Comparison of ENCODE assay signal across 31 cellular contexts in genomic region chr13:97834255-97834654, GRCh38.
DNase-seq lines count a peak whose midpoint lies in the region; ATAC-seq and TF ChIP-seq lines count a peak whose summit lies in the region.
"Had no signal": no experiment of that assay in that cellular context is flagged by ENCODE, and none has a peak within 500 bp of the region (broad histone marks: within the 10 kb centered on the region; RNA-seq: fewer than 3 reads in every experiment).

No MANE protein-coding gene starts in this region.

- no peak overlapping the region for H3K27ac ChIP-seq in A673 (ENCODE audit: low read depth, low read length, poor library complexity, severe bottlenecking)
- H3K27ac ChIP-seq in IMR-90 (ENCODE audit: insufficient read depth, low read length): no peak overlapping the region
- H3K27ac ChIP-seq in prostate gland: no peak overlapping the region
- H3K27ac ChIP-seq: ascending aorta, cardiac muscle cell, esophagus squamous epithelium, gastroesophageal sphincter, neural progenitor cell, right lobe of liver, SJCRH30 had no signal

- no peak overlapping the region for H4K91ac ChIP-seq in IMR-90 (ENCODE audit: insufficient read depth, low read depth, low read length)

- POLR2A ChIA-PET in A673 (lab: Charles Lee; ENCODE audit: low non-redundant PET) (no interaction called here), IMR-90 (lab: Charles Lee; ENCODE audit: unreplicated experiment) (no interaction called here)

- H3K4me1 ChIP-seq in A673 (ENCODE audit: insufficient read depth, low read length, poor library complexity, severe bottlenecking): no peaks in the 10 kb centered on the region
- H3K4me1 ChIP-seq in IMR-90 (ENCODE audit: control insufficient read depth, insufficient read depth, low read length): no peaks in the 10 kb centered on the region
- no peaks in the 10 kb centered on the region for H3K4me1 ChIP-seq in prostate gland (replicated peaks)
- H3K4me1 ChIP-seq: ascending aorta, esophagus squamous epithelium, gastroesophageal sphincter, neural progenitor cell, right lobe of liver, SJCRH30 had no signal

- H2AFZ ChIP-seq in IMR-90 (replicated peaks; ENCODE audit: low read length, poor library complexity): no peak overlapping the region
- H2AFZ ChIP-seq: neural progenitor cell had no signal

- dilution Hi-C loops in IMR-90 (cut with HindIII; ENCODE audit: low sequenced_read_pairs, unreplicated experiment): no loop called here

- CTCF ChIA-PET in A673 (lab: Charles Lee) (no interaction called here), IMR-90 (lab: Yijun Ruan, JAX) (no interaction called here)

- H3K9ac ChIP-seq in IMR-90 (ENCODE audit: low read depth, low read length): no peak overlapping the region
- H3K9ac ChIP-seq: neural progenitor cell had no signal

- H3K36me3 ChIP-seq in A673 (ENCODE audit: insufficient read depth, low read length, poor library complexity, severe bottlenecking) (no peaks in the 10 kb centered on the region), IMR-90 (ENCODE audit: control insufficient read depth, insufficient read depth, low read length) (no peaks in the 10 kb centered on the region), prostate gland (no peaks in the 10 kb centered on the region)
- H3K36me3 ChIP-seq: ascending aorta, cardiac muscle cell, esophagus squamous epithelium, gastroesophageal sphincter, neural progenitor cell, right lobe of liver, SJCRH30 had no signal

- no CpG with 5 or more reads among the region's 5 CpGs for WGBS in IMR-90 (ENCODE audit: extremely low coverage in 2 of 2, insufficient read length in 1 of 2), 2 experiments
- 65% methylated on average over 5 of the region's 5 CpGs for WGBS in prostate gland

- TF ChIP-seq CTCF in A673 (conservative IDR thresholded peaks at IDR 0.05; ENCODE audit: low read depth, low read length): 0 out of 2 replicates have a peak, but pooled peaks have one; percentile 19
- TF ChIP-seq CTCF in IMR-90 (conservative IDR thresholded peaks at IDR 0.05; ENCODE audit: low read depth, low read length): no peak
- TF ChIP-seq CTCF in prostate gland (IDR thresholded peaks at IDR 0.05): no peak

- no peak overlapping the region for H2BK15ac ChIP-seq in IMR-90 (ENCODE audit: low read depth, low read length)

- no peak overlapping the region for H2AK9ac ChIP-seq in IMR-90 (replicated peaks; ENCODE audit: low read depth, low read length, poor library complexity)

- no peak overlapping the region for H2BK20ac ChIP-seq in IMR-90 (ENCODE audit: low read depth, low read length)

- H3K9me3 ChIP-seq in A673 (ENCODE audit: low read depth, low read length, poor library complexity, severe bottlenecking) (peaks cover 8% of the 10 kb centered on the region), IMR-90 (ENCODE audit: control insufficient read depth, insufficient read depth, low read length) (no peaks in the 10 kb centered on the region; the same call in 1 of the 2 replicates), prostate gland (no peaks in the 10 kb centered on the region)
- H3K9me3 ChIP-seq: esophagus squamous epithelium, right lobe of liver, SJCRH30 had no signal

- H4K8ac ChIP-seq in IMR-90 (ENCODE audit: low read depth in 2 of 2, low read length in 2 of 2): no peak overlapping the region

- no peak overlapping the region for H3K56ac ChIP-seq in IMR-90 (ENCODE audit: extremely low read depth, insufficient read depth, low read length)

- H2AK5ac ChIP-seq in IMR-90 (ENCODE audit: low read depth, low read length): no peak overlapping the region

- no peak overlapping the region for H3K14ac ChIP-seq in IMR-90 (replicated peaks; ENCODE audit: low read depth, low read length)

- no peaks in the 10 kb centered on the region for H3K27me3 ChIP-seq in A673 (replicated peaks; ENCODE audit: insufficient read depth, low read depth, low read length, poor library complexity)
- peaks cover 14% of the 10 kb centered on the region for H3K27me3 ChIP-seq in IMR-90 (ENCODE audit: control insufficient read depth, insufficient read depth, low read length)
- no peaks in the 10 kb centered on the region for H3K27me3 ChIP-seq in prostate gland (replicated peaks; ENCODE audit: insufficient read depth)
- H3K27me3 ChIP-seq: ascending aorta, cardiac muscle cell, esophagus squamous epithelium, gastroesophageal sphincter, neural progenitor cell, right lobe of liver, SJCRH30 had no signal

- no peak overlapping the region for H3K18ac ChIP-seq in IMR-90 (ENCODE audit: low read depth, low read length)

- H2BK5ac ChIP-seq in IMR-90 (ENCODE audit: low read depth, low read length, poor library complexity, severe bottlenecking): no peak overlapping the region

- in situ Hi-C loops in IMR-90 (cut with MboI; ENCODE audit: low sequenced_read_pairs): no loop called here

- H3K9me1 ChIP-seq in IMR-90 (ENCODE audit: insufficient read depth, low read length): no peaks in the 10 kb centered on the region

- no peak overlapping the region for H2BK120ac ChIP-seq in IMR-90 (ENCODE audit: low read depth, low read length)

- H3K4me2 ChIP-seq in IMR-90 (ENCODE audit: low read depth, low read length): no peak overlapping the region
- H3K4me2 ChIP-seq: neural progenitor cell had no signal

- no peak overlapping the region for H3K23ac ChIP-seq in IMR-90 (ENCODE audit: low read depth, low read length)

- DNase-seq in A673 (ENCODE audit: low spot score) (no peak), IMR-90 (no peak), NCI-H526 treated with DMSO at 0.1 percent for 48 hours (lab: John Stamatoyannopoulos, UW) (peak; percentile 16), SW480 (ENCODE audit: low spot score) (peak; percentile 21), sciatic nerve (ENCODE audit: low spot score) (no peak), prostate gland (ENCODE audit: low spot score) (no peak), LoVo (ENCODE audit: low spot score) (no peak)
- DNase-seq: ACHN; activated CD4-positive, alpha-beta T cell treated with anti-CD3 and anti-CD28 coated beads for 4 hours; activated effector memory CD4-positive, alpha-beta T cell treated with Interleukin-2 at 50 U/mL for 16 hours; activated naive CD8-positive, alpha-beta T cell treated with anti-CD3 and anti-CD28 coated beads for 36 hours; activated T-cell treated with anti-CD3 and anti-CD28 coated beads for 4 hours; DND-41; esophagus squamous epithelium; HFFc6; left cardiac atrium; MV-4-11; NCI-H187; NCI-H2227 treated with DMSO at 0.1 percent for 48 hours; right lobe of liver; SJCRH30; stimulated activated CD4-positive, alpha-beta T cell treated with anti-CD3 and anti-CD28 coated beads, Interleukin-12 subunit alpha, Interleukin-12 subunit beta, amount 100 ng/mL, for 4 hours; stimulated activated CD4-positive, alpha-beta T cell treated with anti-CD3 and anti-CD28 coated beads, Interleukin-4, amount 100 ng/mL, for 24 hours; substantia nigra; T-helper 2 cell had no signal

- no peak overlapping the region for H3K4ac ChIP-seq in IMR-90 (ENCODE audit: low read depth, low read length)

- BruUV-seq in A673 (replicated peaks; lab: Mats Ljungman, UMichigan) (no TSS peak), IMR-90 (replicated peaks; lab: Mats Ljungman, UMichigan) (no TSS peak)

- no peak overlapping the region for H4K5ac ChIP-seq in IMR-90 (ENCODE audit: low read depth, low read length)

- H3K4me3 ChIP-seq in A673 (ENCODE audit: low read depth, low read length, poor library complexity, severe bottlenecking) (no peak overlapping the region), IMR-90 (ENCODE audit: insufficient read depth, low read depth, low read length) (no peak overlapping the region), prostate gland (no peak overlapping the region)
- H3K4me3 ChIP-seq: ascending aorta, cardiac muscle cell, esophagus squamous epithelium, gastroesophageal sphincter, neural progenitor cell, right lobe of liver, SJCRH30 had no signal

- ATAC-seq in IMR-90 (ENCODE audit: low read depth) (0 out of 2 replicates have a peak, but pooled peaks have one; percentile 27), sciatic nerve (no peak), GM18858 (IDR thresholded peaks at IDR 0.05; ENCODE audit: unreplicated experiment) (no peak)
- ATAC-seq: gastroesophageal sphincter; left cardiac atrium; right lobe of liver; stimulated activated memory B cell treated with anti-CD40 and anti-IgM and Interleukin-4, amounts not matched to agents 10 μg/mL and 1 μg/mL and 100 μg/mL, for 72 hours had no signal

- TF ChIP-seq POLR2A in IMR-90 (IDR thresholded peaks at IDR 0.05; ENCODE audit: low read depth, low read length) (no peak), prostate gland (IDR thresholded peaks at IDR 0.05) (no peak)

- H3K79me1 ChIP-seq in IMR-90 (ENCODE audit: low read depth in 1 of 2, low read length in 2 of 2): no peaks in the 10 kb centered on the region

- no peak for TF ChIP-seq RAD21 in IMR-90 (IDR thresholded peaks at IDR 0.05; ENCODE audit: low read length)

- no peaks in the 10 kb centered on the region for H4K20me1 ChIP-seq in IMR-90 (ENCODE audit: insufficient read depth, low read length)

- intact Hi-C loops in A673 (cut with micrococcal nuclease; ENCODE audit: unreplicated experiment): no loop called here
- intact Hi-C loops in IMR-90 (cut with micrococcal nuclease): no loop called here
- intact Hi-C loops in sciatic nerve (cut with DNase I): no loop called here
- intact Hi-C loops in prostate gland (cut with DNase I): no loop called here

TF ChIP-seq in IMR-90, 13 proteins besides CTCF, POLR2A, EP300 and RAD21 (continues in another document):
- TF ChIP-seq MAFK (IDR thresholded peaks at IDR 0.05; ENCODE audit: low read depth, low read length) (no peak), CHD1 (IDR thresholded peaks at IDR 0.05; ENCODE audit: low read depth, low read length) (no peak), FOS (IDR thresholded peaks at IDR 0.05; ENCODE audit: low read depth, low read length) (no peak), CEBPB (IDR thresholded peaks at IDR 0.05; ENCODE audit: low read depth, low read length) (no peak), BHLHE40 (IDR thresholded peaks at IDR 0.05; ENCODE audit: low read depth, low read length) (no peak), RFX5 (IDR thresholded peaks at IDR 0.05; ENCODE audit: low read depth, low read length) (no peak), RCOR1 (IDR thresholded peaks at IDR 0.05; ENCODE audit: insufficient replicate concordance, low read length) (no peak), MAZ (IDR thresholded peaks at IDR 0.05; ENCODE audit: borderline replicate concordance, low read depth, low read length) (no peak), MXI1 (IDR thresholded peaks at IDR 0.05; ENCODE audit: borderline replicate concordance, low read depth, low read length) (no peak), ELK1 (IDR thresholded peaks at IDR 0.05; ENCODE audit: borderline replicate concordance, low read depth, low read length) (no peak), NFE2L2 (IDR thresholded peaks at IDR 0.05; ENCODE audit: low read depth, low read length) (no peak)

Comparison
In these comparisons a context has a peak if more than half of its experiments do, and no peak if none do; other contexts are left out.
1. DNase-seq: peak in NCI-H526 treated with DMSO at 0.1 percent for 48 hours (single experiment) and SW480 (single experiment); none in A673 (single experiment), IMR-90 (single experiment), sciatic nerve (single experiment), prostate gland (single experiment) and LoVo (single experiment).